23 cellular contexts compared by ENCODE assay signal in the genomic region with DNA sequence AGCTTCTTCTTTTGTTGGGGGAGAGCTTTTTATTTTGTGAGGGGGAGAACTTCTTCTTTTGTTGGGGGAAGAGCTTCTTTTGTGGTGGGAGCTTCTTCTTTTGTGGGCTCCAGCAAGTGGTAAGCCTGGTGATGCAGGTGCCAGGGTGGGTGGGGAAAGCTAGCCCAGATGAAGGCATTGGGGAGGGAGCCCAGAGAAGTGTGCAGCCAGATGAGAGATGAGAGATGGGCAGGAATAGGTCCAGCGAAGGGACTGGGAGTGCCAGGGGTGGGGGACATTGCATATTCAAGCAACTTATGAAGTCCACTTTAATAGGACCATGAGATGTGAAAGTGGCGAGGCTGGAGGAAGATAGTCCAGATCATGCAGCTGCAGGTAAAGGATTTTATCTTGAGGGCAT. TPM values are rescaled to one million over a fixed set of nuclear protein-coding genes. Genes with fewer than 3 reads are reported as not detected.
DNase-seq lines count a peak whose midpoint lies in the region; ATAC-seq and TF ChIP-seq lines count a peak whose summit lies in the region.
"Had no signal": no experiment of that assay in that cellular context is flagged by ENCODE, and none has a peak within 500 bp of the region (broad histone marks: within the 10 kb centered on the region; RNA-seq: fewer than 3 reads in every experiment).

No MANE protein-coding gene starts in this region.

- H2AFZ ChIP-seq in DND-41 (ENCODE audit: low read depth, low read length): no peak overlapping the region
- H2AFZ ChIP-seq: GM23248 had no signal

- peaks cover 6% of the 10 kb centered on the region for H3K9me3 Mint-ChIP-seq in memory B cell
- H3K9me3 Mint-ChIP-seq in activated CD4-positive, alpha-beta T cell treated with anti-CD3 and anti-CD28 coated beads for 36 hours (ENCODE audit: low read depth): no peaks in the 10 kb centered on the region
- H3K9me3 Mint-ChIP-seq: CD4-positive, alpha-beta T cell had no signal

- intact Hi-C loops in activated CD4-positive, alpha-beta T cell treated with anti-CD3 and anti-CD28 coated beads for 36 hours (cut with DNase I, micrococcal nuclease): no loop called here

- no peak overlapping the region for H3K4me3 ChIP-seq in DND-41 (ENCODE audit: low read depth in 1 of 2, low read length in 2 of 2)
- H3K4me3 ChIP-seq in NB4 (ENCODE audit: low read depth, low read length): no peak overlapping the region
- no peak overlapping the region for H3K4me3 ChIP-seq in gastroesophageal sphincter
- H3K4me3 ChIP-seq: BLaER1, GM12878, GM23248, MG63 had no signal

- TF ChIP-seq POLR2A in NB4 (IDR thresholded peaks at IDR 0.05; ENCODE audit: extremely low read depth, insufficient read length) (no peak), gastroesophageal sphincter (IDR thresholded peaks at IDR 0.05) (no peak)

- no peaks in the 10 kb centered on the region for H3K36me3 Mint-ChIP-seq in memory B cell
- no peaks in the 10 kb centered on the region for H3K36me3 Mint-ChIP-seq in activated CD4-positive, alpha-beta T cell treated with anti-CD3 and anti-CD28 coated beads for 36 hours (ENCODE audit: low read depth)

- no peak overlapping the region for H3K27ac Mint-ChIP-seq in memory B cell
- H3K27ac Mint-ChIP-seq in activated CD4-positive, alpha-beta T cell treated with anti-CD3 and anti-CD28 coated beads for 36 hours: no peak overlapping the region
- H3K27ac Mint-ChIP-seq: CD4-positive, alpha-beta T cell had no signal

- CTCF ChIA-PET in activated CD4-positive, alpha-beta T cell treated with anti-CD3 and anti-CD28 coated beads for 36 hours (lab: Charles Lee): interaction anchor here (0.6 kb wide), 2 partner anchors 145 to 364 kb away, joined by 3 read pairs; no protein-coding TSS in a partner anchor

- H3K27me3 ChIP-seq in DND-41 (ENCODE audit: insufficient read depth, low read length, poor library complexity): no peaks in the 10 kb centered on the region
- peaks cover 33% of the 10 kb centered on the region for H3K27me3 ChIP-seq in gastroesophageal sphincter
- H3K27me3 ChIP-seq: BLaER1, MG63 had no signal

- H3K4me3 Mint-ChIP-seq in memory B cell: no peak overlapping the region
- no peak overlapping the region for H3K4me3 Mint-ChIP-seq in activated CD4-positive, alpha-beta T cell treated with anti-CD3 and anti-CD28 coated beads for 36 hours
- H3K4me3 Mint-ChIP-seq: CD4-positive, alpha-beta T cell had no signal

- no peak overlapping the region for H3K9ac ChIP-seq in DND-41 (ENCODE audit: low read depth, low read length)
- H3K9ac ChIP-seq: BLaER1, GM23248, SK-N-SH had no signal

- peak; percentile 59 for ATAC-seq in DND-41 (ENCODE audit: insufficient read depth, low read depth)
- peak; percentile 37 for ATAC-seq in memory B cell (ENCODE audit: low read depth)
- ATAC-seq in activated CD4-positive, alpha-beta T cell treated with anti-CD3 and anti-CD28 coated beads for 36 hours: no peak
- ATAC-seq in gastroesophageal sphincter: no peak
- no peak for ATAC-seq in GM18907 (IDR thresholded peaks at IDR 0.05; ENCODE audit: unreplicated experiment)
- ATAC-seq: GM12878 had no signal

- DNase-seq in DND-41: no peak
- peak; percentile 2 for DNase-seq in KG1 (lab: John Stamatoyannopoulos, UW)
- peak; percentile 26 for DNase-seq in NB4 (ENCODE audit: low read depth)
- no peak for DNase-seq in memory B cell (ENCODE audit: low spot score in 2 of 2)
- no peak for DNase-seq in activated CD4-positive, alpha-beta T cell treated with anti-CD3 and anti-CD28 coated beads for 36 hours
- no peak for DNase-seq in NCI-H128 (lab: John Stamatoyannopoulos, UW; ENCODE audit: unreplicated experiment)
- DNase-seq: CD4-positive, alpha-beta T cell; GM23248; H7; MG63; NCI-H1105; NCI-H146; NCI-H1930; NCI-H446; NCI-H524 treated with DMSO at 0.1 percent for 48 hours; NCI-H774; SK-N-SH; T-helper 2 cell had no signal

- TF ChIP-seq CTCF in DND-41 (IDR thresholded peaks at IDR 0.05; ENCODE audit: borderline replicate concordance, extremely low read depth, low read length, poor library complexity, severe bottlenecking): no peak
- TF ChIP-seq CTCF in NB4 (IDR thresholded peaks at IDR 0.05; ENCODE audit: low read depth, low read length): no peak
- no peak for TF ChIP-seq CTCF in gastroesophageal sphincter (IDR thresholded peaks at IDR 0.05)

- H3K4me1 ChIP-seq in DND-41 (ENCODE audit: insufficient read depth, low read length): no peaks in the 10 kb centered on the region
- H3K4me1 ChIP-seq in gastroesophageal sphincter: no peaks in the 10 kb centered on the region
- H3K4me1 ChIP-seq: BLaER1 had no signal

- H3K36me3 ChIP-seq in DND-41 (ENCODE audit: insufficient read depth, low read length): no peaks in the 10 kb centered on the region
- no peaks in the 10 kb centered on the region for H3K36me3 ChIP-seq in gastroesophageal sphincter
- H3K36me3 ChIP-seq: BLaER1, MG63 had no signal

- no peaks in the 10 kb centered on the region for H4K20me1 ChIP-seq in DND-41 (ENCODE audit: insufficient read depth, low read length)
- H4K20me1 ChIP-seq: BLaER1 had no signal

- no peaks in the 10 kb centered on the region for H3K4me1 Mint-ChIP-seq in memory B cell
- H3K4me1 Mint-ChIP-seq in activated CD4-positive, alpha-beta T cell treated with anti-CD3 and anti-CD28 coated beads for 36 hours: no peaks in the 10 kb centered on the region

- H3K4me2 ChIP-seq in DND-41 (ENCODE audit: insufficient read depth, low read length): no peak overlapping the region
- H3K4me2 ChIP-seq: BLaER1, SK-N-SH had no signal

- H3K27ac ChIP-seq in DND-41 (ENCODE audit: low read length) (no peak overlapping the region), gastroesophageal sphincter (no peak overlapping the region)
- H3K27ac ChIP-seq: BLaER1, GM23248, HL-60 had no signal

- TF ChIP-seq EP300 in gastroesophageal sphincter (IDR thresholded peaks at IDR 0.05): no peak

- POLR2A ChIA-PET in activated CD4-positive, alpha-beta T cell treated with anti-CD3 and anti-CD28 coated beads for 36 hours (lab: Charles Lee): no interaction called here

- no peaks in the 10 kb centered on the region for H3K79me2 ChIP-seq in DND-41 (ENCODE audit: insufficient read depth, low read length)

- 91% methylated on average over 1 to 2 of the region's 2 CpGs for WGBS in gastroesophageal sphincter (ENCODE audit: low coverage in 1 of 2), 2 donors

- H3K9me3 ChIP-seq in DND-41 (ENCODE audit: insufficient read depth, low read length, severe bottlenecking) (no peaks in the 10 kb centered on the region), gastroesophageal sphincter (no peaks in the 10 kb centered on the region)
- H3K9me3 ChIP-seq: BLaER1, MG63, SK-N-SH had no signal

- peaks cover 9% of the 10 kb centered on the region for H3K27me3 Mint-ChIP-seq in memory B cell
- peaks cover 8% of the 10 kb centered on the region for H3K27me3 Mint-ChIP-seq in activated CD4-positive, alpha-beta T cell treated with anti-CD3 and anti-CD28 coated beads for 36 hours

RNA-seq across cellular contexts. Expression of gene ADRA2A, which starts 9.8 kb away (rescaled TPM):
- total RNA-seq in activated CD4-positive, alpha-beta T cell treated with anti-CD3 and anti-CD28 coated beads for 36 hours: not detected
- 1 to 10 TPM in 3 of 4 donors, under 1 TPM in 1; 0.62 to 2.7 (median 1.6) TPM for total RNA-seq in gastroesophageal sphincter

Comparison
In these comparisons a context has a peak if more than half of its experiments do, and no peak if none do; other contexts are left out.
1. ATAC-seq: peak in DND-41 (single experiment) and memory B cell (single experiment); none in activated CD4-positive, alpha-beta T cell treated with anti-CD3 and anti-CD28 coated beads for 36 hours (single experiment), gastroesophageal sphincter (single experiment) and GM18907 (single experiment).
2. DNase-seq: peak in KG1 (single experiment) and NB4 (single experiment); none in DND-41 (single experiment), memory B cell (0 of 2), activated CD4-positive, alpha-beta T cell treated with anti-CD3 and anti-CD28 coated beads for 36 hours (single experiment) and NCI-H128 (single experiment).